In genomic region chr7:147937428-147937827, GRCh38 we compare ENCODE assay signal across 18 cellular contexts.
DNase-seq lines count a peak whose midpoint lies in the region; FAIRE-seq and TF ChIP-seq lines count a peak whose summit lies in the region.
"Had no signal": no experiment of that assay in that cellular context is flagged by ENCODE, and none has a peak within 500 bp of the region (broad histone marks: within the 10 kb centered on the region; RNA-seq: fewer than 3 reads in every experiment).

No MANE protein-coding gene starts in this region.

- no peak overlapping the region for H3K9ac ChIP-seq in kidney (ENCODE audit: low read length in 2 of 2)
- H3K9ac ChIP-seq: BLaER1 had no signal

- H3K27me3 ChIP-seq in bronchial epithelial cell (ENCODE audit: control insufficient read depth, insufficient read depth, low read length) = no peaks in the 10 kb centered on the region
- H3K27me3 ChIP-seq: BLaER1 had no signal

- DNase-seq in AG10803 (ENCODE audit: low read depth) (peak; percentile 2), H4 (ENCODE audit: low spot score) (peak; percentile 73), NCI-H69 (lab: John Stamatoyannopoulos, UW) (peak; percentile 15), bronchial epithelial cell (ENCODE audit: low read depth) (peak; percentile 3), kidney (no peak), NCI-H2171 (lab: John Stamatoyannopoulos, UW) (no peak)
- no peak for DNase-seq in activated effector memory CD4-positive, alpha-beta T cell treated with Interleukin-2 at 50 U/mL for 16 hours
- no peak for DNase-seq in activated CD4-positive, alpha-beta T cell treated with anti-CD3 and anti-CD28 coated beads for 4 hours
- DNase-seq: CD8-positive, alpha-beta memory T cell; GOT3; NCI-H1048; NCI-H146; NCI-H2107; NCI-H345; NCI-H82; RPMI8226; T-helper 1 cell had no signal

- H3K4me3 ChIP-seq in AG10803 (ENCODE audit: low read length) (no peak overlapping the region), bronchial epithelial cell (ENCODE audit: low read depth, low read length) (no peak overlapping the region), kidney (ENCODE audit: low read length in 2 of 2) (no peak overlapping the region)
- H3K4me3 ChIP-seq: BLaER1 had no signal

- H3K36me3 ChIP-seq in bronchial epithelial cell (ENCODE audit: control insufficient read depth, insufficient read depth, low read length) (no peaks in the 10 kb centered on the region), kidney (ENCODE audit: control insufficient read depth in 1 of 2, insufficient read depth in 2 of 2, low read length in 2 of 2) (no peaks in the 10 kb centered on the region)
- H3K36me3 ChIP-seq: BLaER1 had no signal

- H3K9me3 ChIP-seq in kidney (ENCODE audit: control insufficient read depth in 1 of 2, low read length in 2 of 2) = no peaks in the 10 kb centered on the region
- H3K9me3 ChIP-seq: BLaER1 had no signal

- H3K27ac ChIP-seq in kidney (ENCODE audit: low read depth in 2 of 2, low read length in 2 of 2) = no peak overlapping the region
- H3K27ac ChIP-seq: BLaER1 had no signal

- H3K4me1 ChIP-seq in kidney (ENCODE audit: control insufficient read depth in 1 of 2, insufficient read depth in 1 of 2, low read depth in 1 of 2, low read length in 2 of 2) = no peaks in the 10 kb centered on the region

- TF ChIP-seq CTCF in AG10803 (conservative IDR thresholded peaks at IDR 0.05; ENCODE audit: low read length) = no peak
- no peak for TF ChIP-seq CTCF in bronchial epithelial cell (IDR thresholded peaks at IDR 0.05; ENCODE audit: insufficient read depth, low read length, severe bottlenecking)
- TF ChIP-seq CTCF in kidney (IDR thresholded peaks at IDR 0.05; ENCODE audit: borderline replicate concordance, extremely low read depth, insufficient read depth) = no peak

- FAIRE-seq in bronchial epithelial cell (lab: Jason Lieb, UNC) (no peak), kidney (lab: Jason Lieb, UNC) (no peak)

- intact Hi-C loops in kidney (cut with DNase I) = no loop called here

Comparison
In these comparisons a context has a peak if more than half of its experiments do, and no peak if none do; other contexts are left out.
1. DNase-seq: peak in AG10803 (single experiment), H4 (single experiment), NCI-H69 (single experiment) and bronchial epithelial cell (single experiment); none in kidney (single experiment), activated effector memory CD4-positive, alpha-beta T cell treated with Interleukin-2 at 50 U/mL for 16 hours (single experiment), NCI-H2171 (single experiment) and activated CD4-positive, alpha-beta T cell treated with anti-CD3 and anti-CD28 coated beads for 4 hours (0 of 2).